In the genomic region with DNA sequence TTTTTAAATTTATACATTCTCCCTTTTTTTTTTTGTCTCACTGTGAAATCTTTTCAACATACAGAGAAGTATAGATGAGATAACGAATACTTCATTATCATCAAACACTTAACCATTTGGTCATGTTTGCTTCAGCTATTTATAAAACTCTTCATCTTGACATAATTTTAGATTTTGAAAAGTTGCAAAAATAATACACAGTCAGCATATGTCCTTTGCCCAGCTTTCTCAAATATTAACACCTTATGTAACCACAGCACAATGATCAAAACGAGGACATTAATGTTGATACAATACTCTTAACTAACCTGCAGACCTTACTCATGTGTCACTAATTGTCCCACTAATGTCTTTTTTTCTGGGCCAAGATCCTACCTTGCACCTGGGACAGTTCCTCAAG, we compare ENCODE assay signal across 3 cellular contexts.
A peak's percentile ranks its signal among the peaks of the same experiment; 100 is the strongest.
TF ChIP-seq lines count a peak whose summit lies in the region.

No MANE protein-coding gene starts in this region.

TF ChIP-seq in HepG2, 621 proteins besides CTCF, POLR2A, EP300 and RAD21:
- no peak for TF ChIP-seq EHMT2 (IDR thresholded peaks at IDR 0.05; ENCODE audit: borderline replicate concordance, low read depth, low read length)
- peak; percentile 55 to 86 for TF ChIP-seq MAFK (conservative IDR thresholded peaks at IDR 0.05 in 1 of 2, IDR thresholded peaks at IDR 0.05 in 1 of 2; ENCODE audit: low read length in 2 of 2)
- TF ChIP-seq MAFF (IDR thresholded peaks at IDR 0.05; ENCODE audit: low read depth, low read length): peak; percentile 84

TF ChIP-seq in IMR-90, 13 proteins besides CTCF, POLR2A, EP300 and RAD21:
- peak; percentile 72 for TF ChIP-seq MAFK (IDR thresholded peaks at IDR 0.05; ENCODE audit: low read depth, low read length)
- TF ChIP-seq BHLHE40 (IDR thresholded peaks at IDR 0.05; ENCODE audit: low read depth, low read length): no peak

TF ChIP-seq in K562, 482 proteins besides CTCF, POLR2A, EP300 and RAD21:
- peak; percentile 61; the same call in 1 of the 2 replicates for TF ChIP-seq ZNF316 (IDR thresholded peaks at IDR 0.05)
- TF ChIP-seq MAFF (IDR thresholded peaks at IDR 0.05; ENCODE audit: low read length): peak; percentile 15; the same call in 1 of the 2 replicates
- TF ChIP-seq MAFK (IDR thresholded peaks at IDR 0.05; ENCODE audit: low read length): peak; percentile 4; the same call in 1 of the 2 replicates
- TF ChIP-seq PHTF2 (CRISPR knock-in tag; IDR thresholded peaks at IDR 0.05): no peak
- 0 out of 2 replicates have a peak, but pooled peaks have one; percentile 28 for TF ChIP-seq MAFG (tag; conservative IDR thresholded peaks at IDR 0.05)
